ENCODE assay signal across 30 cellular contexts in genomic region chr14:22462923-22463322, GRCh38.
"Had no signal": no experiment of that assay in that cellular context is flagged by ENCODE, and none has a peak within 500 bp of the region (broad histone marks: within the 10 kb centered on the region; RNA-seq: fewer than 3 reads in every experiment).

No MANE protein-coding gene starts in this region.

- H3K36me3 ChIP-seq: brain microvascular endothelial cell, SJSA1 had no signal

- H3K36me3 Mint-ChIP-seq: activated naive CD8-positive, alpha-beta T cell treated with anti-CD3 and anti-CD28 coated beads for 36 hours had no signal

- H3K4me2 ChIP-seq: SK-N-SH had no signal

- FAIRE-seq: TTC549 had no signal

- H3K9me3 Mint-ChIP-seq: activated CD4-positive, alpha-beta T cell treated with anti-CD3 and anti-CD28 coated beads, Interleukin-2, amount 10 ng/mL, durations not matched to agents 24 days and 14 days; activated naive CD8-positive, alpha-beta T cell treated with anti-CD3 and anti-CD28 coated beads for 36 hours; activated T-cell treated with anti-CD3 and anti-CD28 coated beads, Interleukin-2, amount 50 U/mL, for 72 hours; activated T-helper 17 cell treated with anti-CD3 and anti-CD28 coated beads, Interleukin-2, amount 50 U/mL, for 72 hours; T-helper 1 cell treated with Interleukin-12 subunit alpha and Interleukin-12 subunit beta and Interleukin-4 antibody, amounts not matched to agents 30 μg/mL and 1 μg/mL, for 36 hours; T-helper 2 cell treated with Interferon-gamma antibody and Interleukin-4, amounts not matched to agents 5 μg/mL and 100 μg/mL, for 36 hours had no signal

- H3K27me3 Mint-ChIP-seq: activated CD4-positive, alpha-beta T cell treated with anti-CD3 and anti-CD28 coated beads, Interleukin-2, amount 10 ng/mL, durations not matched to agents 24 days and 14 days; activated naive CD8-positive, alpha-beta T cell treated with anti-CD3 and anti-CD28 coated beads for 36 hours; activated T-helper 17 cell treated with anti-CD3 and anti-CD28 coated beads, Interleukin-2, amount 50 U/mL, for 72 hours had no signal

- H3K4me3 Mint-ChIP-seq: activated CD4-positive, alpha-beta T cell treated with anti-CD3 and anti-CD28 coated beads, Interleukin-2, amount 10 ng/mL, durations not matched to agents 24 days and 14 days; activated naive CD8-positive, alpha-beta T cell treated with anti-CD3 and anti-CD28 coated beads for 36 hours; activated T-helper 17 cell treated with anti-CD3 and anti-CD28 coated beads, Interleukin-2, amount 50 U/mL, for 72 hours; T-helper 1 cell treated with Interleukin-12 subunit alpha and Interleukin-12 subunit beta and Interleukin-4 antibody, amounts not matched to agents 30 μg/mL and 1 μg/mL, for 36 hours; T-helper 2 cell treated with Interferon-gamma antibody and Interleukin-4, amounts not matched to agents 5 μg/mL and 100 μg/mL, for 36 hours had no signal

- H3K27me3 ChIP-seq: brain microvascular endothelial cell, SJSA1 had no signal

- H3K4me3 ChIP-seq: SJSA1 had no signal

- H3K9ac ChIP-seq: SK-N-SH had no signal

- H3K27ac ChIP-seq: brain microvascular endothelial cell, SJSA1 had no signal

- DNase-seq: activated CD4-positive, alpha-beta T cell treated with anti-CD3 and anti-CD28 coated beads, Interleukin-2, amount 10 ng/mL, durations not matched to agents 24 days and 14 days; activated CD4-positive, alpha-beta T cell treated with anti-CD3 and anti-CD28 coated beads, Interleukin-2, amount 50 U/mL, for 4 hours; activated CD8-positive, alpha-beta memory T cell treated with anti-CD3 and anti-CD28 coated beads, Interleukin-2, amount 50 U/mL, for 4 hours; activated effector memory CD4-positive, alpha-beta T cell treated with anti-CD3 and anti-CD28 coated beads, Interleukin-2, amount 50 U/mL, for 16 hours; activated naive CD4-positive, alpha-beta T cell; activated naive CD4-positive, alpha-beta T cell treated with anti-CD3 and anti-CD28 coated beads, Interleukin-2, amount 50 U/mL, for 16 hours; activated naive CD8-positive, alpha-beta T cell treated with anti-CD3 and anti-CD28 coated beads for 36 hours; activated T-cell treated with anti-CD3 and anti-CD28 coated beads for 4 hours; activated T-cell treated with anti-CD3 and anti-CD28 coated beads, Interleukin-2, amount 50 U/mL, for 72 hours; amniotic stem cell; aorta; brain microvascular endothelial cell; central memory CD4-positive, alpha-beta T cell; Kasumi-1; MM.1S; NCI-H1105 treated with DMSO at 0.1 percent for 48 hours; NCI-H1436; NCI-H1694; NCI-H1930; NCI-H2081 treated with DMSO at 0.1 percent for 48 hours; NCI-H226; NCI-H524 treated with DMSO at 0.1 percent for 48 hours; SHP77; SK-N-SH had no signal

- H3K27ac Mint-ChIP-seq: activated CD4-positive, alpha-beta T cell treated with anti-CD3 and anti-CD28 coated beads, Interleukin-2, amount 10 ng/mL, durations not matched to agents 24 days and 14 days; activated naive CD8-positive, alpha-beta T cell treated with anti-CD3 and anti-CD28 coated beads for 36 hours; activated T-cell treated with anti-CD3 and anti-CD28 coated beads, Interleukin-2, amount 50 U/mL, for 72 hours; activated T-helper 17 cell treated with anti-CD3 and anti-CD28 coated beads, Interleukin-2, amount 50 U/mL, for 72 hours; T-helper 1 cell treated with Interleukin-12 subunit alpha and Interleukin-12 subunit beta and Interleukin-4 antibody, amounts not matched to agents 30 μg/mL and 1 μg/mL, for 36 hours; T-helper 2 cell treated with Interferon-gamma antibody and Interleukin-4, amounts not matched to agents 5 μg/mL and 100 μg/mL, for 36 hours had no signal

- ATAC-seq: activated T-cell treated with anti-CD3 and anti-CD28 coated beads, Interleukin-2, amount 50 U/mL, for 72 hours; activated T-helper 17 cell treated with anti-CD3 and anti-CD28 coated beads, Interleukin-2, amount 50 U/mL, for 72 hours; Panc1 had no signal

- H3K4me1 Mint-ChIP-seq: activated CD4-positive, alpha-beta T cell treated with anti-CD3 and anti-CD28 coated beads, Interleukin-2, amount 10 ng/mL, durations not matched to agents 24 days and 14 days; activated naive CD8-positive, alpha-beta T cell treated with anti-CD3 and anti-CD28 coated beads for 36 hours; activated T-helper 17 cell treated with anti-CD3 and anti-CD28 coated beads, Interleukin-2, amount 50 U/mL, for 72 hours had no signal

- H3K9me3 ChIP-seq: SJSA1, SK-N-SH had no signal
